13 cellular contexts compared by ENCODE assay signal in the genomic region with DNA sequence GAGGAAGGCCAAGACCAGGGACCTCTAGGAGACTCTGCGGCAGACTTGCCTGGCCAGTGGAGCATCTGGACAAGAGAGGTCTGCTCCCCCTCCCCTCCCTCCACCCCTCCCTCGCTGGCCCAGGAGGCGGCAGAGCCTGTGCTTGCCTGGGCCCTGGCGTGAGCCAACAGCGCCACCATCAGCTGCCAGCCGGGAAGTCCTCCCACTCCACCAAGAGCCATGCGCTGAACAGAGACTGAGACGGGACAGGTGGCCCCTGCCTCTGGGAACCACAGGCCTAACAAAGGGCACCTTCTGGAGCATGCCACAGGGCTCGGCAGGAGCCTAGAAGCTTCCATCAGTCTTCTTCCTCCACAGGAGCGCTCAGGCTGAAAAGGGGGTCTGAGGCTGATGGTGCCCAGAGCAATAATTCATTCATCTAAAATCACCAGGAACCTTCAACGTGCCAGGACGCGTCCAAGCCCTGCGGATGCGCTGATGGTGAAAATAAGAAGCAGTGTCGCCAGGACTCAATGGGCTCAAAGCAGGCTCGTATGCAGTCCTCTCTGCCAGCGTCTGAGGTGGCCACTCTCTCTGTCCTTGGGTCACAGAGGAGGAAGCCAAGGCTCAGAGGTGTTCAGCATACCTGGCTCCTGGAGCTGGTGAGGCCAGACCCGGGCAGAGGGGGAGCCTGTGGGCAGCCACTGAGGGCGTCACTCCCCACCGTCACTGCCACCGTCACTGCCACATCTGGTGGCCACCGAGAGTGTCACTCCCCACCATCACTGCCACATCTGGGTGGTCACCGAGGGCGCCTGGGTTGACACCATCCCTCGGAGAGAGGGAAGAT.
DNase-seq lines count a peak whose midpoint lies in the region; ATAC-seq and TF ChIP-seq lines count a peak whose summit lies in the region.
"Had no signal": no experiment of that assay in that cellular context is flagged by ENCODE, and none has a peak within 500 bp of the region (broad histone marks: within the 10 kb centered on the region; RNA-seq: fewer than 3 reads in every experiment).

No MANE protein-coding gene starts in this region.

- H4K20me1 ChIP-seq in SK-N-SH (ENCODE audit: insufficient read depth) (no peaks in the 10 kb centered on the region), osteoblast (ENCODE audit: insufficient read depth, low read length) (no peaks in the 10 kb centered on the region)

- no peaks in the 10 kb centered on the region for H3F3A ChIP-seq in SK-N-SH (replicated peaks; ENCODE audit: insufficient read depth)

- POLR2A ChIA-PET in SK-N-SH (lab: Yijun Ruan, JAX): no interaction called here

- no peaks in the 10 kb centered on the region for H3K9me2 ChIP-seq in SK-N-SH

- H3K4me3 ChIP-seq in SK-N-SH (ENCODE audit: low read depth in 2 of 2, low read length in 1 of 2): no peak overlapping the region
- no peak overlapping the region for H3K4me3 ChIP-seq in body of pancreas
- no peak overlapping the region for H3K4me3 ChIP-seq in osteoblast (ENCODE audit: insufficient read depth, low read length)
- H3K4me3 ChIP-seq: lung had no signal

- intact Hi-C loops in body of pancreas (cut with DNase I): no loop called here

- TF ChIP-seq POLR2A in body of pancreas (IDR thresholded peaks at IDR 0.05): no peak

- no peak for TF ChIP-seq EP300 in SK-N-SH (IDR thresholded peaks at IDR 0.05; ENCODE audit: borderline replicate concordance in 1 of 2, low read depth in 1 of 2, low read length in 1 of 2)

- H3K9ac ChIP-seq in SK-N-SH: no peak overlapping the region

- no peaks in the 10 kb centered on the region for H3K36me3 ChIP-seq in SK-N-SH (replicated peaks in 1 of 2; ENCODE audit: control insufficient read depth in 1 of 2, insufficient read depth in 2 of 2, low read length in 1 of 2)
- no peaks in the 10 kb centered on the region for H3K36me3 ChIP-seq in body of pancreas (replicated peaks in 1 of 2; ENCODE audit: insufficient read depth in 1 of 2, low read depth in 2 of 2)
- H3K36me3 ChIP-seq in osteoblast (ENCODE audit: insufficient read depth, low read length): no peaks in the 10 kb centered on the region

- H3K4me2 ChIP-seq in SK-N-SH: no peak overlapping the region
- no peak overlapping the region for H3K4me2 ChIP-seq in osteoblast (ENCODE audit: insufficient read depth, low read length)

- peak; percentile 76 for TF ChIP-seq RAD21 in SK-N-SH (IDR thresholded peaks at IDR 0.05; ENCODE audit: low read length)

- no peak overlapping the region for H2AFZ ChIP-seq in SK-N-SH (ENCODE audit: low read depth)
- H2AFZ ChIP-seq in osteoblast (ENCODE audit: low read length): no peak overlapping the region

- 61% methylated on average over 8 of the region's 26 CpGs for WGBS in SK-N-SH (ENCODE audit: low lambda C conversion rate)
- 44 to 63% methylated on average over 10 to 24 of the region's 26 CpGs for WGBS in body of pancreas, 2 donors

- H3K9me3 ChIP-seq in SK-N-SH: no peaks in the 10 kb centered on the region
- H3K9me3 ChIP-seq in body of pancreas: no peaks in the 10 kb centered on the region
- no peaks in the 10 kb centered on the region for H3K9me3 ChIP-seq in osteoblast (ENCODE audit: low read depth, low read length)

- CTCF ChIA-PET in SK-N-SH (lab: Yijun Ruan, JAX): interaction anchor here (0.6 to 2.9 kb wide), 13 partner anchors 9 to 1175 kb away, joined by 3 to 21 read pairs (median 5); no protein-coding TSS in a partner anchor

- ATAC-seq in SK-N-SH treated with all-trans-retinoic acid at 6 μM for 48 hours (no peak), body of pancreas (peak; percentile 57), GM18520 (IDR thresholded peaks at IDR 0.05; ENCODE audit: unreplicated experiment) (no peak)

- peaks cover 0 to 15% of the 10 kb centered on the region in 2 experiments; a peak in 1 of 4 replicates for H3K4me1 ChIP-seq in SK-N-SH (ENCODE audit: control insufficient read depth in 1 of 2, insufficient read depth in 2 of 2, low read depth in 1 of 2, low read length in 1 of 2)
- peaks cover 14% of the 10 kb centered on the region for H3K4me1 ChIP-seq in body of pancreas
- H3K4me1 ChIP-seq in osteoblast (ENCODE audit: insufficient read depth, low read length): no peaks in the 10 kb centered on the region

- TF ChIP-seq CTCF in SK-N-SH (IDR thresholded peaks at IDR 0.05): no peak
- peak in 2 of 7 experiments; percentile 12 to 25 for TF ChIP-seq CTCF in body of pancreas (IDR thresholded peaks at IDR 0.05)
- no peak for TF ChIP-seq CTCF in osteoblast (IDR thresholded peaks at IDR 0.05; ENCODE audit: extremely low read depth, low read depth, low read length)

- H3K79me2 ChIP-seq in SK-N-SH (ENCODE audit: insufficient read depth): no peaks in the 10 kb centered on the region
- no peaks in the 10 kb centered on the region for H3K79me2 ChIP-seq in osteoblast (ENCODE audit: insufficient read depth, low read length)

- H3K27ac ChIP-seq in SK-N-SH (ENCODE audit: low read depth in 2 of 2, low read length in 1 of 2): no peak overlapping the region; a peak in 1 of 4 replicates
- H3K27ac ChIP-seq in body of pancreas: no peak overlapping the region
- no peak overlapping the region for H3K27ac ChIP-seq in osteoblast (ENCODE audit: low read depth, low read length)

- DNase-seq in SK-N-SH (peak; percentile 83), NCI-H1105 treated with DMSO at 0.1 percent for 48 hours (lab: John Stamatoyannopoulos, UW) (peak; percentile 35), body of pancreas (peak in 3 of 4 donors; percentile 22 to 41 (median 28)), osteoblast (ENCODE audit: insufficient read length, low spot score, missing footprints) (peak; percentile 79), NCI-H1417 treated with DMSO at 0.1 percent for 48 hours (lab: John Stamatoyannopoulos, UW) (no peak), NCI-H2081 (lab: John Stamatoyannopoulos, UW) (no peak)
- DNase-seq: activated T-cell treated with anti-CD3 and anti-CD28 coated beads, Interleukin-2, amount 50 U/mL, for 1 hour; foreskin melanocyte; NCI-H1436; nucleus accumbens had no signal

- no peaks in the 10 kb centered on the region for H3K27me3 ChIP-seq in SK-N-SH (ENCODE audit: insufficient read depth)
- no peaks in the 10 kb centered on the region for H3K27me3 ChIP-seq in body of pancreas
- H3K27me3 ChIP-seq in osteoblast (ENCODE audit: insufficient read depth, low read length): no peaks in the 10 kb centered on the region

TF ChIP-seq in SK-N-SH, 30 proteins besides CTCF, POLR2A, EP300 and RAD21:
- TF ChIP-seq FOXM1 (IDR thresholded peaks at IDR 0.05; ENCODE audit: low read depth) (no peak), SMC3 (IDR thresholded peaks at IDR 0.05; ENCODE audit: low read depth, low read length) (0 out of 2 replicates have a peak, but pooled peaks have one; percentile 26), YY1 (IDR thresholded peaks at IDR 0.05; ENCODE audit: low read depth) (no peak), SIN3A (IDR thresholded peaks at IDR 0.05; ENCODE audit: borderline replicate concordance, low read depth, low read length) (no peak), TCF12 (IDR thresholded peaks at IDR 0.05) (no peak), RCOR1 (IDR thresholded peaks at IDR 0.05; ENCODE audit: low read length) (no peak), MXI1 (IDR thresholded peaks at IDR 0.05; ENCODE audit: low read depth, low read length) (no peak)
- TF ChIP-seq, protein P1, sequence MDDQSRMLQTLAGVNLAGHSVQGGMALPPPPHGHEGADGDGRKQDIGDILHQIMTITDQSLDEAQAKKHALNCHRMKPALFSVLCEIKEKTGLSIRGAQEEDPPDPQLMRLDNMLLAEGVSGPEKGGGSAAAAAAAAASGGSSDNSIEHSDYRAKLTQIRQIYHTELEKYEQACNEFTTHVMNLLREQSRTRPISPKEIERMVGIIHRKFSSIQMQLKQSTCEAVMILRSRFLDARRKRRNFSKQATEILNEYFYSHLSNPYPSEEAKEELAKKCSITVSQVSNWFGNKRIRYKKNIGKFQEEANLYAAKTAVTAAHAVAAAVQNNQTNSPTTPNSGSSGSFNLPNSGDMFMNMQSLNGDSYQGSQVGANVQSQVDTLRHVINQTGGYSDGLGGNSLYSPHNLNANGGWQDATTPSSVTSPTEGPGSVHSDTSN (IDR thresholded peaks at IDR 0.05): no peak

TF ChIP-seq in SK-N-SH treated with all-trans-retinoic acid at 6 μM for 48 hours, 23 proteins besides CTCF, POLR2A, EP300 and RAD21:
- no peak for TF ChIP-seq CSDC2 (CRISPR knock-in tag; IDR thresholded peaks at IDR 0.05)
- TF ChIP-seq ARNTL (CRISPR knock-in tag; IDR thresholded peaks at IDR 0.05; ENCODE audit: borderline replicate concordance, low read depth): no peak
- TF ChIP-seq ZNF565 (CRISPR knock-in tag; conservative IDR thresholded peaks at IDR 0.05; ENCODE audit: low read depth): no peak
- TF ChIP-seq SNAI2 (CRISPR knock-in tag; IDR thresholded peaks at IDR 0.05): no peak

Comparison
In these comparisons a context has a peak if more than half of its experiments do, and no peak if none do; other contexts are left out.
1. DNase-seq: peak in SK-N-SH (single experiment), NCI-H1105 treated with DMSO at 0.1 percent for 48 hours (single experiment), body of pancreas (3 of 4) and osteoblast (single experiment); none in NCI-H1417 treated with DMSO at 0.1 percent for 48 hours (single experiment) and NCI-H2081 (0 of 2).